1 cellular context compared by ENCODE assay signal in genomic region chr2:199955339-199956061, GRCh38.
TF ChIP-seq lines count a peak whose summit lies in the region.

MAIP1 (plus strand) TSS chr2:199955582; CDS start chr2:199955799, 217 bp downstream.
TYW5 (minus strand) TSS chr2:199955491; CDS start chr2:199955470, 21 bp downstream.

TF ChIP-seq in HEK293, 187 proteins besides CTCF, POLR2A, EP300 and RAD21 (continued from another document and continues in another):
- TF ChIP-seq ZNF639 (tag by site-specific recombination; IDR thresholded peaks at IDR 0.05) (peak; percentile 52; the same call in 1 of the 2 replicates), ZBTB20 (tag by site-specific recombination; IDR thresholded peaks at IDR 0.05) (peak; percentile 84), ZNF610 (tag by site-specific recombination; IDR thresholded peaks at IDR 0.05; ENCODE audit: borderline replicate concordance) (0 out of 2 replicates have a peak, but pooled peaks have one; percentile 69), ZNF518A (tag by site-specific recombination; conservative IDR thresholded peaks at IDR 0.05; ENCODE audit: low read depth) (peak; percentile 64; the same call in 1 of the 2 replicates), TRIM28 (IDR thresholded peaks at IDR 0.05; ENCODE audit: borderline replicate concordance, low read length) (peak; percentile 96), ZNF626 (tag by site-specific recombination; IDR thresholded peaks at IDR 0.05) (no peak), REST (tag by site-specific recombination; IDR thresholded peaks at IDR 0.05) (peak; percentile 84), ZNF621 (tag by site-specific recombination; IDR thresholded peaks at IDR 0.05) (no peak), ZNF114 (tag by site-specific recombination; IDR thresholded peaks at IDR 0.05) (no peak), KLF9 (tag by site-specific recombination; IDR thresholded peaks at IDR 0.05; ENCODE audit: low read depth) (0 out of 2 replicates have a peak, but pooled peaks have one; percentile 20), HOXA7 (CRISPR knock-in tag; IDR thresholded peaks at IDR 0.05; ENCODE audit: borderline replicate concordance) (no peak), ZBTB21 (tag by site-specific recombination; IDR thresholded peaks at IDR 0.05) (0 out of 2 replicates have a peak, but pooled peaks have one; percentile 29), ZNF777 (tag by site-specific recombination; IDR thresholded peaks at IDR 0.05; ENCODE audit: borderline replicate concordance) (0 out of 2 replicates have a peak, but pooled peaks have one; percentile 46), SALL2 (tag by site-specific recombination; IDR thresholded peaks at IDR 0.05; ENCODE audit: borderline replicate concordance) (peak; percentile 56; the same call in 1 of the 2 replicates), ZNF660 (tag by site-specific recombination; IDR thresholded peaks at IDR 0.05) (peak; percentile 93), ZNF24 (tag by site-specific recombination; IDR thresholded peaks at IDR 0.05) (peak; percentile 81; the same call in 1 of the 2 replicates), SP7 (tag by site-specific recombination; IDR thresholded peaks at IDR 0.05) (peak; percentile 87), ZNF692 (tag by site-specific recombination; IDR thresholded peaks at IDR 0.05) (peak; percentile 72), ZNF223 (tag by site-specific recombination; IDR thresholded peaks at IDR 0.05) (0 out of 2 replicates have a peak, but pooled peaks have one; percentile 32), ZNF558 (tag by site-specific recombination; IDR thresholded peaks at IDR 0.05) (0 out of 2 replicates have a peak, but pooled peaks have one; percentile 14), IKZF3 (tag by site-specific recombination; IDR thresholded peaks at IDR 0.05) (peak; percentile 38; the same call in 1 of the 2 replicates), ZNF248 (tag by site-specific recombination; IDR thresholded peaks at IDR 0.05) (no peak), ZIC2 (tag by site-specific recombination; IDR thresholded peaks at IDR 0.05) (peak; percentile 53), ZNF10 (tag by site-specific recombination; IDR thresholded peaks at IDR 0.05) (peak; percentile 12; the same call in 1 of the 2 replicates), EGR2 (tag by site-specific recombination; IDR thresholded peaks at IDR 0.05; ENCODE audit: low read depth) (no peak), ZNF768 (tag by site-specific recombination; IDR thresholded peaks at IDR 0.05) (no peak), ZNF580 (tag by site-specific recombination; IDR thresholded peaks at IDR 0.05) (peak; percentile 91), ZBTB17 (tag by site-specific recombination; IDR thresholded peaks at IDR 0.05) (peak; percentile 49; the same call in 1 of the 2 replicates), MYNN (tag by site-specific recombination; IDR thresholded peaks at IDR 0.05; ENCODE audit: borderline replicate concordance) (peak; percentile 57; the same call in 1 of the 2 replicates), SCRT1 (tag by site-specific recombination; IDR thresholded peaks at IDR 0.05; ENCODE audit: borderline replicate concordance) (peak; percentile 99), ZSCAN18 (tag by site-specific recombination; IDR thresholded peaks at IDR 0.05) (no peak), ZNF391 (tag by site-specific recombination; IDR thresholded peaks at IDR 0.05; ENCODE audit: borderline replicate concordance, low read depth) (0 out of 2 replicates have a peak, but pooled peaks have one; percentile 44), ZNF280D (tag by site-specific recombination; IDR thresholded peaks at IDR 0.05) (peak; percentile 74; the same call in 1 of the 2 replicates), ZNF335 (tag by site-specific recombination; conservative IDR thresholded peaks at IDR 0.05) (peak; percentile 79), PBX3 (CRISPR knock-in tag; IDR thresholded peaks at IDR 0.05) (peak; percentile 12; the same call in 1 of the 2 replicates), SP3 (tag by site-specific recombination; IDR thresholded peaks at IDR 0.05) (peak; percentile 61), ZNF18 (tag by site-specific recombination; IDR thresholded peaks at IDR 0.05) (peak; percentile 80), ZNF530 (tag by site-specific recombination; IDR thresholded peaks at IDR 0.05; ENCODE audit: low read depth) (no peak), ZNF37A (tag by site-specific recombination; IDR thresholded peaks at IDR 0.05) (no peak), SP2 (tag by site-specific recombination; IDR thresholded peaks at IDR 0.05) (peak; percentile 45), OSR2 (tag by site-specific recombination; IDR thresholded peaks at IDR 0.05) (no peak)
